Comparison of ENCODE assay signal across 2 cellular contexts in genomic region chr15:65390447-65390846, GRCh38.
A peak's percentile ranks its signal among the peaks of the same experiment; 100 is the strongest.
TF ChIP-seq lines count a peak whose summit lies in the region.

No MANE protein-coding gene starts in this region.

TF ChIP-seq in HEK293, 187 proteins besides CTCF, POLR2A, EP300 and RAD21 (continued from another document):
- TF ChIP-seq PRDM10 (tag by site-specific recombination; IDR thresholded peaks at IDR 0.05): no peak

TF ChIP-seq in K562, 482 proteins besides CTCF, POLR2A, EP300 and RAD21 (continued from another document):
- no peak for TF ChIP-seq AFF1 (IDR thresholded peaks at IDR 0.05; ENCODE audit: low read depth in 1 of 2, partially characterized antibody in 2 of 2)
- no peak for TF ChIP-seq PRPF4 (IDR thresholded peaks at IDR 0.05; ENCODE audit: insufficient read depth, low read depth, low read length, poor library complexity, severe bottlenecking)
- peak; percentile 86 for TF ChIP-seq RBM25 (IDR thresholded peaks at IDR 0.05; ENCODE audit: low read depth, low read length, severe bottlenecking)
- TF ChIP-seq RNF2 (IDR thresholded peaks at IDR 0.05): no peak
- no peak for TF ChIP-seq MTF1 (CRISPR knock-in tag; IDR thresholded peaks at IDR 0.05; ENCODE audit: borderline replicate concordance)
- 0 out of 4 replicates have a peak, but pooled peaks of 1 of the 2 experiments have one; percentile 20 for TF ChIP-seq KDM1A (IDR thresholded peaks at IDR 0.05)
- TF ChIP-seq USF1 (CRISPR knock-in tag; IDR thresholded peaks at IDR 0.05): no peak
TF ChIP-seq in K562: peak in this region for 2.
